In genomic region chr11:65861533-65862183, GRCh38 we compare ENCODE assay signal across 9 cellular contexts. TPM values are rescaled to one million over a fixed set of nuclear protein-coding genes. Genes with fewer than 3 reads are reported as not detected.
DNase-seq lines count a peak whose midpoint lies in the region; ATAC-seq and TF ChIP-seq lines count a peak whose summit lies in the region.
"Had no signal": no experiment of that assay in that cellular context is flagged by ENCODE, and none has a peak within 500 bp of the region (broad histone marks: within the 10 kb centered on the region; RNA-seq: fewer than 3 reads in every experiment).

No MANE protein-coding gene starts in this region.

- peak in 1 of 5 donors; percentile 41 for DNase-seq in CD8-positive, alpha-beta memory T cell
- DNase-seq in Panc1 (ENCODE audit: low read depth, low spot score) (no peak), NCI-H2081 (lab: John Stamatoyannopoulos, UW) (no peak), T-helper 9 cell (no peak)

- peaks cover 37% of the 10 kb centered on the region for H3K36me3 ChIP-seq in CD8-positive, alpha-beta memory T cell (ENCODE audit: insufficient read depth, low read length)
- H3K36me3 ChIP-seq in Panc1 (ENCODE audit: control insufficient read depth, insufficient read depth, low read length) = peaks cover 3% of the 10 kb centered on the region
- peaks cover 0 to 37% of the 10 kb centered on the region in 2 donors for H3K36me3 ChIP-seq in esophagus (ENCODE audit: control insufficient read depth in 2 of 2, insufficient read depth in 2 of 2, low read length in 1 of 2)
- H3K36me3 ChIP-seq in neutrophil = peaks cover 44% of the 10 kb centered on the region

- H3K4me1 Mint-ChIP-seq in CD8-positive, alpha-beta memory T cell = peaks cover 25 to 39% (median 35%) of the 10 kb centered on the region in 3 donors

- TF ChIP-seq CTCF in Panc1 (IDR thresholded peaks at IDR 0.05) = no peak
- no peak for TF ChIP-seq CTCF in neutrophil (IDR thresholded peaks at IDR 0.05)

- H3K27ac ChIP-seq in CD8-positive, alpha-beta memory T cell (ENCODE audit: low read depth, low read length) = peak overlapping the region; percentile 93
- H3K27ac ChIP-seq in Panc1 (ENCODE audit: low read length) (peak overlapping the region; percentile 98), esophagus (ENCODE audit: low read depth in 2 of 2, low read length in 1 of 2) (peak overlapping the region; percentile 97 to 98), neutrophil (peak overlapping the region; percentile 96)

- intact Hi-C loops in Panc1 (cut with micrococcal nuclease; ENCODE audit: unreplicated experiment) = no loop called here

- CTCF ChIA-PET in CD8-positive, alpha-beta memory T cell (lab: Charles Lee) = interaction anchor here (0.8 to 24.5 kb wide), 8 partner anchors 10 to 155 kb away, joined by 3 to 560 read pairs (median 10); partner anchors contain the start of genes BANF1, CCDC85B, CTSW and EFEMP2
- CTCF ChIA-PET in Panc1 (lab: Charles Lee) = no interaction called here

- no peaks in the 10 kb centered on the region for H3K27me3 ChIP-seq in CD8-positive, alpha-beta memory T cell (ENCODE audit: insufficient read depth, low read length, poor library complexity, severe bottlenecking)
- H3K27me3 ChIP-seq in Panc1 (ENCODE audit: control insufficient read depth, insufficient read depth, low read length) = no peaks in the 10 kb centered on the region
- no peaks in the 10 kb centered on the region for H3K27me3 ChIP-seq in esophagus (ENCODE audit: control insufficient read depth in 1 of 2, insufficient read depth in 2 of 2, low read length in 2 of 2)
- no peaks in the 10 kb centered on the region for H3K27me3 ChIP-seq in neutrophil

- peak overlapping the region; percentile 86 to 96 (median 93) for H3K4me3 Mint-ChIP-seq in CD8-positive, alpha-beta memory T cell

- POLR2A ChIA-PET in CD8-positive, alpha-beta memory T cell (lab: Charles Lee) = interaction anchor here (0.6 to 5.4 kb wide), 7 partner anchors 8 to 816 kb away, joined by 3 to 140 read pairs (median 8); partner anchors contain the start of genes CCDC85B, FIBP and RBM4B
- POLR2A ChIA-PET in Panc1 (lab: Charles Lee) = interaction anchor here (0.8 to 1.9 kb wide), 2 partner anchors 8 to 10 kb away, joined by 4 to 7 read pairs; no protein-coding TSS in a partner anchor

- peak overlapping the region; percentile 94 for H3K4me3 ChIP-seq in CD8-positive, alpha-beta memory T cell (ENCODE audit: low read length)
- H3K4me3 ChIP-seq in Panc1 (ENCODE audit: low read depth in 2 of 2, low read length in 2 of 2) (peak overlapping the region; percentile 85 to 99), esophagus (ENCODE audit: low read depth in 1 of 2, low read length in 2 of 2) (peak overlapping the region; percentile 64 to 90), neutrophil (ENCODE audit: low read depth in 1 of 2, low read length in 1 of 2) (peak overlapping the region; percentile 97 to 98)

- H3K9me3 Mint-ChIP-seq in CD8-positive, alpha-beta memory T cell = no peaks in the 10 kb centered on the region

- H3K9me3 ChIP-seq in CD8-positive, alpha-beta memory T cell (ENCODE audit: low read length) = no peaks in the 10 kb centered on the region
- no peaks in the 10 kb centered on the region for H3K9me3 ChIP-seq in Panc1 (ENCODE audit: control insufficient read depth, insufficient read depth, low read depth, low read length)
- no peaks in the 10 kb centered on the region for H3K9me3 ChIP-seq in esophagus (ENCODE audit: control insufficient read depth in 2 of 2, insufficient read depth in 1 of 2, low read depth in 1 of 2, low read length in 1 of 2)
- no peaks in the 10 kb centered on the region for H3K9me3 ChIP-seq in neutrophil

- in situ Hi-C loops in Panc1 (cut with HindIII; ENCODE audit: low pct_unique_long_range_greater_than_20kb, low sequenced_read_pairs) = no loop called here

- peak overlapping the region in 6 of 8 donors; percentile 57 to 98 (median 86) for H3K27ac Mint-ChIP-seq in CD8-positive, alpha-beta memory T cell

- H3K27me3 Mint-ChIP-seq in CD8-positive, alpha-beta memory T cell = no peaks in the 10 kb centered on the region

- peaks cover 28% of the 10 kb centered on the region for H3K4me1 ChIP-seq in CD8-positive, alpha-beta memory T cell (ENCODE audit: insufficient read depth, low read length)
- H3K4me1 ChIP-seq in Panc1 (ENCODE audit: control insufficient read depth, insufficient read depth, low read length) (peaks cover 25% of the 10 kb centered on the region), esophagus (ENCODE audit: control insufficient read depth in 2 of 2, insufficient read depth in 2 of 2, low read length in 1 of 2) (peaks cover 0 to 10% of the 10 kb centered on the region in 2 donors), neutrophil (ENCODE audit: control insufficient read depth in 1 of 2, insufficient read depth in 1 of 2, low read depth in 1 of 2, low read length in 1 of 2) (peaks cover 36 to 38% of the 10 kb centered on the region in 2 experiments)

- ATAC-seq in Panc1 (no peak), GM19328 (IDR thresholded peaks at IDR 0.05; ENCODE audit: unreplicated experiment) (no peak), HG03469 (IDR thresholded peaks at IDR 0.05; ENCODE audit: unreplicated experiment) (no peak)

- whole genome bisulfite sequencing in esophagus, 2 donors = 77 to 82% methylated on average over 13 of the region's 13 CpGs

- no TSS peak for BruUV-seq in Panc1 (replicated peaks; lab: Mats Ljungman, UMichigan)

- H3K36me3 Mint-ChIP-seq in CD8-positive, alpha-beta memory T cell = peaks cover 7 to 64% (median 9%) of the 10 kb centered on the region in 3 donors

RNA-seq across cellular contexts. Expression of gene MUS81, which starts 1.4 kb away (rescaled TPM):
- total RNA-seq in CD8-positive, alpha-beta memory T cell = 10 to 100 TPM; 84.7 to 85.8 TPM
- polyA plus RNA-seq in CD8-positive, alpha-beta memory T cell = 35.2 TPM
- 140 TPM for total RNA-seq in Panc1 (2021; ENCODE audit: unreplicated experiment)
- polyA plus RNA-seq in Panc1 (2012; ENCODE audit: insufficient read length) = 132 TPM
- polyA plus RNA-seq in esophagus = 10 to 100 TPM; 32.1 to 48.0 TPM

RNA-seq across cellular contexts. Expression of gene CFL1, which starts 3.7 kb away (rescaled TPM):
- total RNA-seq in CD8-positive, alpha-beta memory T cell = 1,000 to 10,000 TPM; 1,172 to 1,226 TPM
- 3,347 TPM for polyA plus RNA-seq in CD8-positive, alpha-beta memory T cell
- 1,911 TPM for total RNA-seq in Panc1 (2021; ENCODE audit: unreplicated experiment)
- 2,777 TPM for polyA plus RNA-seq in Panc1 (2012; ENCODE audit: insufficient read length)
- polyA plus RNA-seq in esophagus = 100 to 1,000 TPM; 361 to 694 TPM

RNA-seq across cellular contexts. Expression of gene EFEMP2, which starts 10.9 kb away (rescaled TPM):
- total RNA-seq in CD8-positive, alpha-beta memory T cell = 1 to 10 TPM; 3.9 to 4.0 TPM
- 0.23 TPM for polyA plus RNA-seq in CD8-positive, alpha-beta memory T cell
- 23.7 TPM for total RNA-seq in Panc1 (2021; ENCODE audit: unreplicated experiment)
- 44.8 TPM for polyA plus RNA-seq in Panc1 (2012; ENCODE audit: insufficient read length)
- polyA plus RNA-seq in esophagus = 10 to 100 TPM in 1 of 2 donors, 1 to 10 TPM in 1; 9.2 to 13.1 TPM

RNA-seq across cellular contexts. Expression of gene CTSW, which starts 18.0 kb away (rescaled TPM):
- 10 to 100 TPM; 40.9 to 44.3 TPM for total RNA-seq in CD8-positive, alpha-beta memory T cell
- polyA plus RNA-seq in CD8-positive, alpha-beta memory T cell = 1,046 TPM
- not detected for total RNA-seq in Panc1 (2021; ENCODE audit: unreplicated experiment)
- not detected for polyA plus RNA-seq in Panc1 (2012; ENCODE audit: insufficient read length)
- polyA plus RNA-seq in esophagus = 1 to 10 TPM; 1.3 to 1.7 TPM
- total RNA-seq: renal cortical epithelial cell had no signal

RNA-seq across cellular contexts. Expression of gene FIBP, which starts 26.6 kb away (rescaled TPM):
- total RNA-seq in CD8-positive, alpha-beta memory T cell = 100 to 1,000 TPM; 121 to 123 TPM
- 78.6 TPM for polyA plus RNA-seq in CD8-positive, alpha-beta memory T cell
- 105 TPM for total RNA-seq in Panc1 (2021; ENCODE audit: unreplicated experiment)
- polyA plus RNA-seq in Panc1 (2012; ENCODE audit: insufficient read length) = 154 TPM
- 10 to 100 TPM; 20.7 to 38.1 TPM for polyA plus RNA-seq in esophagus
